Comparison of ENCODE assay signal across 8 cellular contexts in the genomic region with DNA sequence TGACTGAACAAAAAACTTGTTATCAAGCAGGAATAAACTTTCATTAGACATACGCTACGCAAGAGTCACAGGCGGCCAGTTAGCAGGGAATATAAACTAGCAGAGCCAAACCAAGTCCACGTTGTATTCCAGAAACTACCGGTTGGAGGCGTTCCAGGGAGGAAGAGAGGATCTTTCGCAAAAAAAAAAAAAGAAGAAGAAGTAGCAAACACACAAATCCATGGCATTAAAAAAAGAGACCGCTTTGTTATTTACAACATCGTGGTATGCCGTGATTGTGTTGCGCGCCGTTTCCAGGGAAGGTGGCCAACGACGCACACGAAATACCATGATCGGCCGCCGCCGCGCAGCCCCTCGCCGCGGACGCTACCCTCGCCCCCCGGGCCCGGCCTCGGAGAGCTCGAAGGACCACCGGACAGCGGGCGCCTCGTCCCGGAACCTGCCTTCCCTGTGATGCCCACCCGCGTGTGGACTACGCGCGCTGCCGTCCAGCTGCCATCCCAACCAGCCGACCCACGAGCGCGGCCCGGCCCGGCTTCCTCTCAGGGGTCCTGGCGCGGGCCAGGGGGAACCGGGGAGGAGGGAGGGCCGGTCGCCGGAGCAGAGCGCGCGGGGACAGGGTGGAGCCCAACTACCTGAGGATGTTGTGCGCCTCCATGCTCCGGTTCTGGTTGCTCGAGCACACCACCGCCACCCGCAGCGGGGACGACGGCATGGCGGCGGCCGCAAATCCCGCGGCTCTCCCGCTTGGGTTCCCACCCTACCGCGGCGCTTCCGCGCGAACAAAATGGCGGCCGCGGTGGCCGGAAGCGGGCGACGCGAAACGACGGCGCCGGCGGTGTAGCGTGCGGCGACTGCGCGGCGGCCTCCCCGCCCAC. TPM values are rescaled to one million over a fixed set of nuclear protein-coding genes. Genes with fewer than 3 reads are reported as not detected.
DNase-seq lines count a peak whose midpoint lies in the region; ATAC-seq and TF ChIP-seq lines count a peak whose summit lies in the region.

No MANE protein-coding gene starts in this region.

- POLR2A ChIA-PET in activated CD8-positive, alpha-beta T cell treated with anti-CD3 and anti-CD28 coated beads, Interleukin-2, amount 10 ng/mL, durations not matched to agents 7 days and 5 days (lab: Charles Lee), result interaction anchor here (0.9 kb wide), 1 partner anchor 40 kb away, joined by 5 read pairs; no protein-coding TSS in a partner anchor

- H3K9me3 Mint-ChIP-seq in activated CD8-positive, alpha-beta T cell treated with anti-CD3 and anti-CD28 coated beads, Interleukin-2, amount 10 ng/mL, durations not matched to agents 7 days and 5 days (ENCODE audit: insufficient read depth), result no peaks in the 10 kb centered on the region
- no peaks in the 10 kb centered on the region for H3K9me3 Mint-ChIP-seq in stimulated activated naive B cell treated with anti-CD40 and anti-IgM and Interleukin-4, amounts not matched to agents 10 μg/mL and 1 μg/mL and 100 μg/mL, for 72 hours

- ATAC-seq in GM18909 (IDR thresholded peaks at IDR 0.05; ENCODE audit: poor library complexity, unreplicated experiment) (peak; percentile 66), HG03139 (IDR thresholded peaks at IDR 0.05; ENCODE audit: unreplicated experiment) (peak; percentile 64)
- ATAC-seq in activated CD8-positive, alpha-beta T cell treated with anti-CD3 and anti-CD28 coated beads, Interleukin-2, amount 10 ng/mL, durations not matched to agents 7 days and 5 days, result peak; percentile 80
- ATAC-seq in stimulated activated naive B cell treated with anti-CD40 and anti-IgM and Interleukin-4, amounts not matched to agents 10 μg/mL and 1 μg/mL and 100 μg/mL, for 72 hours (replicated peaks), result peak; percentile 83

- H3K27ac Mint-ChIP-seq in activated CD8-positive, alpha-beta T cell treated with anti-CD3 and anti-CD28 coated beads, Interleukin-2, amount 10 ng/mL, durations not matched to agents 7 days and 5 days, result peak overlapping the region; percentile 97
- peak overlapping the region; percentile 100 for H3K27ac Mint-ChIP-seq in stimulated activated naive B cell treated with anti-CD40 and anti-IgM and Interleukin-4, amounts not matched to agents 10 μg/mL and 1 μg/mL and 100 μg/mL, for 72 hours

- H3K4me1 Mint-ChIP-seq in activated CD8-positive, alpha-beta T cell treated with anti-CD3 and anti-CD28 coated beads, Interleukin-2, amount 10 ng/mL, durations not matched to agents 7 days and 5 days (ENCODE audit: low read depth), result peaks cover 33% of the 10 kb centered on the region
- peaks cover 13 to 44% of the 10 kb centered on the region in 2 donors for H3K4me1 Mint-ChIP-seq in stimulated activated naive B cell treated with anti-CD40 and anti-IgM and Interleukin-4, amounts not matched to agents 10 μg/mL and 1 μg/mL and 100 μg/mL, for 72 hours

- H3K4me3 ChIP-seq in epithelial cell of esophagus (ENCODE audit: low read length), result peak overlapping the region; percentile 96

- H3K27me3 Mint-ChIP-seq in activated CD8-positive, alpha-beta T cell treated with anti-CD3 and anti-CD28 coated beads, Interleukin-2, amount 10 ng/mL, durations not matched to agents 7 days and 5 days (ENCODE audit: low read depth), result no peaks in the 10 kb centered on the region
- H3K27me3 Mint-ChIP-seq in stimulated activated naive B cell treated with anti-CD40 and anti-IgM and Interleukin-4, amounts not matched to agents 10 μg/mL and 1 μg/mL and 100 μg/mL, for 72 hours, result no peaks in the 10 kb centered on the region

- H3K36me3 Mint-ChIP-seq in activated CD8-positive, alpha-beta T cell treated with anti-CD3 and anti-CD28 coated beads, Interleukin-2, amount 10 ng/mL, durations not matched to agents 7 days and 5 days (ENCODE audit: low read depth), result peaks cover 28% of the 10 kb centered on the region
- H3K36me3 Mint-ChIP-seq in stimulated activated naive B cell treated with anti-CD40 and anti-IgM and Interleukin-4, amounts not matched to agents 10 μg/mL and 1 μg/mL and 100 μg/mL, for 72 hours, result peaks cover 18 to 19% of the 10 kb centered on the region in 2 donors

- CTCF ChIA-PET in activated CD8-positive, alpha-beta T cell treated with anti-CD3 and anti-CD28 coated beads, Interleukin-2, amount 10 ng/mL, durations not matched to agents 7 days and 5 days (lab: Charles Lee), result no interaction called here

- H3K4me3 Mint-ChIP-seq in activated CD8-positive, alpha-beta T cell treated with anti-CD3 and anti-CD28 coated beads, Interleukin-2, amount 10 ng/mL, durations not matched to agents 7 days and 5 days, result peak overlapping the region; percentile 91
- peak overlapping the region; percentile 94 to 99 for H3K4me3 Mint-ChIP-seq in stimulated activated naive B cell treated with anti-CD40 and anti-IgM and Interleukin-4, amounts not matched to agents 10 μg/mL and 1 μg/mL and 100 μg/mL, for 72 hours

- DNase-seq in C1 segment of cervical spinal cord (lab: John Stamatoyannopoulos, UW), result peak in 8 of 14 donors; percentile 67 to 89 (median 76)
- peak; percentile 78 to 94 for DNase-seq in NCI-H446 (lab: John Stamatoyannopoulos, UW)
- peak; percentile 78 for DNase-seq in activated CD8-positive, alpha-beta T cell treated with anti-CD3 and anti-CD28 coated beads, Interleukin-2, amount 10 ng/mL, durations not matched to agents 7 days and 5 days
- peak; percentile 76 for DNase-seq in epithelial cell of esophagus (ENCODE audit: low read depth)
- DNase-seq in mucosa of gallbladder (ENCODE audit: low spot score), result peak; percentile 32
- no peak for DNase-seq in stimulated activated naive B cell treated with anti-CD40 and anti-IgM and Interleukin-4, amounts not matched to agents 10 μg/mL and 1 μg/mL and 100 μg/mL, for 72 hours

- TF ChIP-seq CTCF in epithelial cell of esophagus (IDR thresholded peaks at IDR 0.05; ENCODE audit: insufficient read depth, low read depth, low read length, missing control alignments), result peak; percentile 34

RNA-seq across cellular contexts. Expression of a gene that starts 0.6 kb away (rescaled TPM):
- 100 to 1,000 TPM; 123 to 129 TPM for total RNA-seq in activated CD8-positive, alpha-beta T cell treated with anti-CD3 and anti-CD28 coated beads, Interleukin-2, amount 10 ng/mL, durations not matched to agents 7 days and 5 days
- total RNA-seq in mucosa of gallbladder, result 117 TPM

RNA-seq across cellular contexts. Expression of a gene that starts 25.9 kb away (rescaled TPM):
- total RNA-seq in activated CD8-positive, alpha-beta T cell treated with anti-CD3 and anti-CD28 coated beads, Interleukin-2, amount 10 ng/mL, durations not matched to agents 7 days and 5 days, result 1 to 10 TPM; 7.5 to 9.3 TPM
- total RNA-seq in mucosa of gallbladder, result 4.6 TPM

RNA-seq across cellular contexts. Expression of a gene that starts 33.7 kb away (rescaled TPM):
- total RNA-seq in activated CD8-positive, alpha-beta T cell treated with anti-CD3 and anti-CD28 coated beads, Interleukin-2, amount 10 ng/mL, durations not matched to agents 7 days and 5 days, result 1 to 10 TPM; 1.0 to 1.1 TPM
- 4.7 TPM for total RNA-seq in mucosa of gallbladder

RNA-seq across cellular contexts. Expression of a gene that starts 41.2 kb away (rescaled TPM):
- total RNA-seq in activated CD8-positive, alpha-beta T cell treated with anti-CD3 and anti-CD28 coated beads, Interleukin-2, amount 10 ng/mL, durations not matched to agents 7 days and 5 days, result 10 to 100 TPM; 49.3 to 50.7 TPM
- total RNA-seq in mucosa of gallbladder, result 135 TPM

RNA-seq across cellular contexts. Expression of a gene that starts 57.9 kb away (rescaled TPM):
- 1 to 10 TPM; 1.7 to 2.0 TPM for total RNA-seq in activated CD8-positive, alpha-beta T cell treated with anti-CD3 and anti-CD28 coated beads, Interleukin-2, amount 10 ng/mL, durations not matched to agents 7 days and 5 days
- total RNA-seq in mucosa of gallbladder, result 56.0 TPM
